ENCODE assay signal across 8 cellular contexts in genomic region chr11:65778901-65779668, GRCh38. TPM values are rescaled to one million over a fixed set of nuclear protein-coding genes. Genes with fewer than 3 reads are reported as not detected.
DNase-seq lines count a peak whose midpoint lies in the region; ATAC-seq, FAIRE-seq and TF ChIP-seq lines count a peak whose summit lies in the region.

No MANE protein-coding gene starts in this region.

- FAIRE-seq in frontal cortex (lab: Jason Lieb, UNC) = no peak

- H3K9me3 ChIP-seq in esophagus muscularis mucosa (no peaks in the 10 kb centered on the region), psoas muscle (no peaks in the 10 kb centered on the region)

- H3K27me3 ChIP-seq in GM06990 (replicated peaks; ENCODE audit: control insufficient read depth, insufficient read depth, low read length) (no peaks in the 10 kb centered on the region), esophagus muscularis mucosa (no peaks in the 10 kb centered on the region), psoas muscle (ENCODE audit: insufficient read depth in 3 of 3, low read length in 2 of 3) (no peaks in the 10 kb centered on the region)

- H3K27ac ChIP-seq in RWPE1 (peak overlapping the region; percentile 76), esophagus muscularis mucosa (replicated peaks in 1 of 4) (peak overlapping the region in 3 of 4 donors; percentile 79 to 85 (median 82)), psoas muscle (no peak overlapping the region)

- 93% methylated on average over 10 of the region's 25 CpGs for WGBS in esophagus muscularis mucosa
- 94 to 97% (median 96%) methylated on average over 23 to 25 of the region's 25 CpGs for WGBS in psoas muscle, 3 donors

- no peak for TF ChIP-seq EP300 in esophagus muscularis mucosa (IDR thresholded peaks at IDR 0.05)

- ATAC-seq in psoas muscle = no peak

- intact Hi-C loops in esophagus muscularis mucosa (cut with DNase I) (loop anchor here (5.0 kb wide), 1 partner anchor 62 kb away; no protein-coding TSS in a partner anchor), psoas muscle (cut with DNase I) (loop anchor here in 1 of 2 donors (5.0 kb wide), 1 partner anchor 208 kb away; no protein-coding TSS in a partner anchor)

- H3K4me1 ChIP-seq in esophagus muscularis mucosa (peaks cover 12 to 47% (median 46%) of the 10 kb centered on the region in 4 donors), psoas muscle (peaks cover 20% of the 10 kb centered on the region)

- peaks cover 16% of the 10 kb centered on the region for H3K36me3 ChIP-seq in GM06990 (ENCODE audit: control insufficient read depth, insufficient read depth, low read length)
- peaks cover 12 to 34% (median 32%) of the 10 kb centered on the region in 4 donors for H3K36me3 ChIP-seq in esophagus muscularis mucosa
- peaks cover 0 to 33% of the 10 kb centered on the region in 2 donors for H3K36me3 ChIP-seq in psoas muscle (ENCODE audit: insufficient read depth in 1 of 2, low read depth in 1 of 2)

- DNase-seq in GM06990 (ENCODE audit: extremely low read depth, insufficient read length) (no peak), RWPE1 (ENCODE audit: low spot score) (no peak), esophagus muscularis mucosa (ENCODE audit: extremely low spot score) (peak; percentile 82), psoas muscle (no peak), Ammon's horn (ENCODE audit: low spot score) (no peak), NCI-H2029 treated with DMSO at 0.1 percent for 48 hours (lab: John Stamatoyannopoulos, UW) (no peak), DMS53 (lab: John Stamatoyannopoulos, UW) (no peak), frontal cortex (ENCODE audit: low spot score in 2 of 2) (no peak)

- H3K4me3 ChIP-seq in GM06990 (replicated peaks; ENCODE audit: low read depth, low read length) (peak overlapping the region; percentile 90), esophagus muscularis mucosa (peak overlapping the region; percentile 73 to 99 (median 92)), psoas muscle (peak overlapping the region; percentile 96)

- CTCF ChIA-PET in RWPE1 (lab: Yijun Ruan, JAX) = interaction anchor here (0.5 to 3.4 kb wide), 25 partner anchors 8 to 1549 kb away, joined by 3 to 42 read pairs (median 4); partner anchors contain the start of genes KAT5, MUS81 and RNASEH2C

- TF ChIP-seq CTCF in GM06990 (IDR thresholded peaks at IDR 0.05; ENCODE audit: insufficient read depth, low read length, poor library complexity, severe bottlenecking) (no peak), RWPE1 (conservative IDR thresholded peaks at IDR 0.05; ENCODE audit: low read depth) (no peak), esophagus muscularis mucosa (IDR thresholded peaks at IDR 0.05) (no peak), psoas muscle (IDR thresholded peaks at IDR 0.05) (no peak)

- POLR2A ChIA-PET in RWPE1 (lab: Yijun Ruan, JAX; ENCODE audit: low non-redundant PET) = interaction anchor here (0.6 to 1.0 kb wide), 3 partner anchors 11 to 397 kb away, joined by 3 to 18 read pairs (median 4); no protein-coding TSS in a partner anchor

- TF ChIP-seq POLR2A in esophagus muscularis mucosa (IDR thresholded peaks at IDR 0.05; ENCODE audit: low read depth) = no peak

RNA-seq across cellular contexts. Expression of gene AP5B1, which starts 1.7 kb away (rescaled TPM):
- total RNA-seq in esophagus muscularis mucosa = 10 to 100 TPM; 15.0 to 28.0 (median 24.2) TPM
- 10 to 100 TPM in 2 of 4 donors, 1 to 10 TPM in 2; 8.8 to 16.3 (median 12.7) TPM for total RNA-seq in psoas muscle
- 10 to 100 TPM in 1 of 3 donors, 1 to 10 TPM in 2; 6.1 to 20.5 (median 6.4) TPM for polyA plus RNA-seq in psoas muscle
- 4.1 TPM for total RNA-seq in frontal cortex

RNA-seq across cellular contexts. Expression of gene OVOL1, which starts 7.8 kb away (rescaled TPM):
- total RNA-seq in esophagus muscularis mucosa (not detected), psoas muscle (not detected), frontal cortex (under 0.01 TPM)
- under 1 TPM in 1 of 3 donors, not detected in 2; 0.01 TPM for polyA plus RNA-seq in psoas muscle

RNA-seq across cellular contexts. Expression of gene SNX32, which starts 54.7 kb away (rescaled TPM):
- total RNA-seq in esophagus muscularis mucosa (under 1 TPM; 0.33 to 0.78 (median 0.41) TPM), psoas muscle (not detected), frontal cortex (6.1 TPM)
- under 1 TPM in 2 of 3 donors, not detected in 1; 0.05 to 0.20 TPM for polyA plus RNA-seq in psoas muscle

RNA-seq across cellular contexts. Expression of gene RNASEH2C, which starts 58.5 kb away (rescaled TPM):
- total RNA-seq in esophagus muscularis mucosa (100 to 1,000 TPM in 1 of 4 donors, 10 to 100 TPM in 3; 72.1 to 137 (median 80.9) TPM), psoas muscle (10 to 100 TPM; 17.5 to 38.4 (median 28.1) TPM), frontal cortex (9.4 TPM)
- 10 to 100 TPM; 39.3 to 62.3 (median 47.1) TPM for polyA plus RNA-seq in psoas muscle
